In the genomic region with DNA sequence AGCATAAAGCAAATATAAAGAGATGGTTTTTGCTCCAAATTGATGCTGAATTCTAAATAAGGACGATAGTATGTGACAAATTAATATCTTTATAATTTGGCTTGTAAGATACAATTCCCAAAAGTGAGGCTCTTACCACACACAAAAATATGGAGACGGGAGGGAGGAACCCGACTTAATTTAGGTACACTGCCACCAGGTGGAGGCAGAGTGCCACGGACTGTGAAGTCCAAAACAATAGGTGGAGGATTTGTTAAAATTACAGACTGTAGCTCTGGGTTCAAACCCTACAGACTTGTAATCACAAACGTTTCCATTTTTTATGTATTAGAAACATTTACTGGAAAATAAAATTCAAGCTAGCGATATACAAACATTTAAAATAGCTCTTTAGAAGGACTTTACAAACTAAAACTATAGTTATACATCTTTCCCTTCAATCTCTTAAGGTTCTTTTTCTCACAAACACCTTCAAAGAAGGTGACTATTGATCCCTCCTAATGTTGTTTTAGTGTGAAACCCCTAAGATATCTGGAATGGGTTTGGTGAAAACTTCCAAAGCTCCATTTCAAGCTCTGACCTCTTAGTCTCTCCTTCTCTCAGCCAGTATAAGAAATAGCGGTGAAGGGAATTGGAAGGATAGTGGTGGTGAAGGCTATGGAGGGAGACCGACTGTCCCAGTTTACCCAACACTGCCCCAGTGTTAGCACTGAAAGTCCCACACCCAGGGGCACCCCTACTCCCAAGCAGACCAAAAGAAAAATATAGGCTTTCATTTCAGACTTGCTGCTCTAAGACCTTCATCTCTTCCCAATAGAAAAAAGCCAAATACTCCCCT, we compare ENCODE assay signal across 8 cellular contexts.
DNase-seq lines count a peak whose midpoint lies in the region; ATAC-seq and TF ChIP-seq lines count a peak whose summit lies in the region.

No MANE protein-coding gene starts in this region.

- TF ChIP-seq CTCF in MM.1S (IDR thresholded peaks at IDR 0.05; ENCODE audit: low read length), result peak; percentile 91

- H3K9me3 ChIP-seq in MM.1S (replicated peaks; ENCODE audit: insufficient read depth, low read length) (no peaks in the 10 kb centered on the region), aorta (ENCODE audit: control insufficient read depth, low read length) (no peaks in the 10 kb centered on the region)

- no peaks in the 10 kb centered on the region for H3K27me3 ChIP-seq in MM.1S (replicated peaks; ENCODE audit: insufficient read depth, low read length)
- H3K27me3 ChIP-seq in aorta (ENCODE audit: control insufficient read depth in 1 of 2, insufficient read depth in 2 of 2, low read length in 1 of 2), result no peaks in the 10 kb centered on the region

- intact Hi-C loops in posterior vena cava (cut with DNase I), result no loop called here
- intact Hi-C loops in aorta (cut with DNase I), result loop anchor here (5.0 kb wide), 2 partner anchors 514 to 529 kb away; no protein-coding TSS in a partner anchor

- H3K4me2 ChIP-seq in MM.1S (ENCODE audit: low read depth, low read length), result no peak overlapping the region

- no peaks in the 10 kb centered on the region for H3K36me3 ChIP-seq in MM.1S (replicated peaks; ENCODE audit: insufficient read depth, low read length)
- H3K36me3 ChIP-seq in aorta (ENCODE audit: control insufficient read depth in 1 of 2, insufficient read depth in 2 of 2, low read length in 1 of 2), result no peaks in the 10 kb centered on the region

- peak; percentile 69 for ATAC-seq in aorta (ENCODE audit: low FRiP score)
- no peak for ATAC-seq in HG03520 (IDR thresholded peaks at IDR 0.05; ENCODE audit: unreplicated experiment)

- DNase-seq in Daoy (ENCODE audit: low read depth) (peak; percentile 78), MM.1S (peak; percentile 78), SK-N-DZ (ENCODE audit: low spot score) (peak; percentile 77), glomerular visceral epithelial cell (ENCODE audit: extremely low spot score) (peak; percentile 77), posterior vena cava (ENCODE audit: low spot score) (peak; percentile 90), aorta (peak; percentile 84 to 88)
- DNase-seq in activated naive CD4-positive, alpha-beta T cell treated with anti-CD3 and anti-CD28 coated beads, Interleukin-2, amount 50 U/mL, for 16 hours, result peak; percentile 73

- H3K79me2 ChIP-seq in MM.1S (ENCODE audit: low read length), result no peaks in the 10 kb centered on the region

- H2AFZ ChIP-seq in MM.1S (ENCODE audit: low read length), result no peak overlapping the region

- 53 to 60% methylated on average over 8 of the region's 8 CpGs for WGBS in aorta, 2 donors

- H3K9ac ChIP-seq in MM.1S (ENCODE audit: low read length), result no peak overlapping the region

- H3K9me2 ChIP-seq in MM.1S (replicated peaks; ENCODE audit: insufficient read depth, low read length), result no peaks in the 10 kb centered on the region

- H3K4me1 ChIP-seq in MM.1S (ENCODE audit: low read length) (peaks cover 13% of the 10 kb centered on the region), aorta (ENCODE audit: control insufficient read depth in 1 of 2, insufficient read depth in 2 of 2, low read length in 2 of 2) (peaks cover 3 to 4% of the 10 kb centered on the region in 2 donors)

- no peaks in the 10 kb centered on the region for H4K20me1 ChIP-seq in MM.1S (ENCODE audit: insufficient read depth, low read length)

- H3K4me3 ChIP-seq in MM.1S (ENCODE audit: low read length), result no peak overlapping the region
- no peak overlapping the region for H3K4me3 ChIP-seq in aorta (ENCODE audit: low read length in 2 of 2)

- no peak overlapping the region for H3K27ac ChIP-seq in MM.1S (ENCODE audit: low read length)
- no peak overlapping the region for H3K27ac ChIP-seq in aorta (ENCODE audit: low read depth in 1 of 2, low read length in 2 of 2)

- H3F3A ChIP-seq in MM.1S (ENCODE audit: insufficient read depth, low read length), result no peaks in the 10 kb centered on the region

Comparison
In these comparisons a context has a peak if more than half of its experiments do, and no peak if none do; other contexts are left out.
1. intact Hi-C loops: an anchor here in aorta (5.0 kb wide); none called in posterior vena cava.